Comparison of ENCODE assay signal across 25 cellular contexts in genomic region chr5:36078430-36078829, GRCh38. TPM values are rescaled to one million over a fixed set of nuclear protein-coding genes. Genes with fewer than 3 reads are reported as not detected.
"Had no signal": no experiment of that assay in that cellular context is flagged by ENCODE, and none has a peak within 500 bp of the region (broad histone marks: within the 10 kb centered on the region; RNA-seq: fewer than 3 reads in every experiment).

No MANE protein-coding gene starts in this region.

- H3K36me3 ChIP-seq: brain microvascular endothelial cell, Peyer's patch had no signal

- H3K9me3 ChIP-seq: Peyer's patch had no signal

- DNase-seq: activated B cell treated with CpG ODN at 0.5 μM for 24 hours; activated CD4-positive, alpha-beta T cell treated with anti-CD3 and anti-CD28 coated beads, Interleukin-2, amount 50 U/mL, for 1 hour; activated CD4-positive, CD25-positive, alpha-beta regulatory T cell treated with anti-CD3 and anti-CD28 coated beads, Interleukin-2, amount 50 U/mL, for 72 hours; activated CD8-positive, alpha-beta memory T cell treated with anti-CD3 and anti-CD28 coated beads for 24 hours; activated CD8-positive, alpha-beta memory T cell treated with anti-CD3 and anti-CD28 coated beads, Interleukin-2, amount 10 ng/mL, durations not matched to agents 7 days and 5 days; activated effector memory CD4-positive, alpha-beta T cell treated with anti-CD3 and anti-CD28 coated beads, Interleukin-2, amount 50 U/mL, for 16 hours; activated naive CD4-positive, alpha-beta T cell; activated naive CD4-positive, alpha-beta T cell treated with anti-CD3 and anti-CD28 coated beads, Interleukin-2, amount 50 U/mL, for 16 hours; activated T-cell treated with anti-CD3 and anti-CD28 coated beads, Interleukin-2, amount 50 U/mL, for 1 hour; amniotic stem cell; aorta; NCI-H1417 treated with DMSO at 0.1 percent for 48 hours; NK-92 treated with Interleukin-12 subunit alpha and Interleukin-12 subunit beta, amount 100 ng/mL, for 24 hours; Peyer's patch; SIG-M5; T-helper 9 cell had no signal

- H3K4me3 ChIP-seq: K562, Peyer's patch had no signal

- H3K27ac ChIP-seq: brain microvascular endothelial cell, Peyer's patch, VCaP had no signal

- FAIRE-seq: colon had no signal

- H3K4me1 ChIP-seq: Peyer's patch had no signal

- H3K27me3 ChIP-seq: brain microvascular endothelial cell, Peyer's patch had no signal

RNA-seq across cellular contexts. Expression of gene UGT3A2, which starts 11.7 kb away (rescaled TPM):
- total RNA-seq: activated B cell treated with CpG ODN at 0.5 μM for 24 hours; activated naive CD8-positive, alpha-beta T cell treated with anti-CD3 and anti-CD28 coated beads for 36 hours; activated T-cell treated with anti-CD3 and anti-CD28 coated beads, Interleukin-2, amount 50 U/mL, for 72 hours; aorta; K562; MCF 10A; NCI-H460; PC-3; Peyer's patch had no signal
- polyA plus RNA-seq: aorta, K562 had no signal
